In the genomic region with DNA sequence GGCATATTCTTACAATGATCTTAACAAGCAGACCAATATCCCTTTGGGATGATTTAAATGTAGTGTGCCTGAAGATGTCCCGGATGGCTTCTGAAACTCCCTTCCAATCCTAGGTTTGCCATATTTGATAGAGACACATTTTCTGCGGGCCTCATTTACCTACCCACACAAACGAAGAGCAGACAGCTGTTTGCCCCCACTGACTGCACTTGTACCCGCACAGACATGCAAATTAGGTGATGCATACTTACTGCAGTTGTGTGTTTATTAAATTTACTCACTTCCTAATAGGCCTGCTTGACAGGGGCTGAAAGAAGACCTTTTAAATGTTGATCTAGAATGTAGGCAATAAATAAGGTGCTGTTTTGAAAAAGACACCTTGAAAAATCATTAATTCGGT, we compare ENCODE assay signal across 3 cellular contexts.
"Had no signal": no experiment of that assay in that cellular context is flagged by ENCODE, and none has a peak within 500 bp of the region (broad histone marks: within the 10 kb centered on the region; RNA-seq: fewer than 3 reads in every experiment).

No MANE protein-coding gene starts in this region.

- DNase-seq: H9, HCEC 1CT, KBM-7 had no signal
